In the genomic region with DNA sequence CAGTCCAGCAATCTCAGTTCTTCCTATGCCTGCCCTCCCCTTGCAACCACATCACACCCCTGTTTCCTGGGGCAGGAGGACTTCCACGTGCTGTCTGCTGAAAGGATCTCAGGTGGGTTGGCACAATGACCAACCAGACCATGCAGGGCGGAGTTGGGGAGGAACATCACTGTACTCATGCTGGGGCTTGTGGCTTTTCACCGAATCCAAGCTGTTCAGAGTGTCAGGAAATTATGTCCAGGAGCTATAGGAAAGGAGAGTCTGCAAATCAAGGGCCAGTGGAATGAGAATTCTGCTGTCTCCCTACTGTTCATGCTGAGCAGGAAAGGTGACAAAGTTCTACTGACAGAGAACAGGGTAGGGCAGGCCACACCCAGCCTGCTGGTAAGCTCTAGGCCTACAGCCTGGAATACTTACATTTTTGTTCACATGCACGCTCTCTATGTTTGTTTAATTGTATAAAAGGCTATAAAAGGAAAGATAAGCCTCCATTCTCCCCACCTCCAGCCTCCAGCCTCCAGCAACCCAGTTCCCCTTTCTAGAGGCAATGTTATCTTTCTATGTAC, we compare ENCODE assay signal across 1 cellular context.
TF ChIP-seq lines count a peak whose summit lies in the region.

No MANE protein-coding gene starts in this region.

TF ChIP-seq in H1, 55 proteins besides CTCF, POLR2A, EP300 and RAD21:
- TF ChIP-seq EGR1 (IDR thresholded peaks at IDR 0.05; ENCODE audit: borderline replicate concordance, low read depth, low read length) (no peak), JUND (IDR thresholded peaks at IDR 0.05; ENCODE audit: low read length) (no peak), KDM5A (IDR thresholded peaks at IDR 0.05; ENCODE audit: low read length) (no peak), MAFK (IDR thresholded peaks at IDR 0.05; ENCODE audit: low read depth, low read length) (no peak), RNF2 (IDR thresholded peaks at IDR 0.05; ENCODE audit: borderline replicate concordance, low read depth, low read length, missing control alignments, poor library complexity, severe bottlenecking) (no peak), KDM1A (IDR thresholded peaks at IDR 0.05; ENCODE audit: borderline replicate concordance, low read length) (no peak), SAP30 (IDR thresholded peaks at IDR 0.05; ENCODE audit: insufficient read depth, insufficient replicate concordance, low read length) (no peak), RFX5 (IDR thresholded peaks at IDR 0.05; ENCODE audit: borderline replicate concordance, low read depth, low read length) (no peak), SRF (IDR thresholded peaks at IDR 0.05; ENCODE audit: low read depth, low read length) (no peak), CBX8 (IDR thresholded peaks at IDR 0.05; ENCODE audit: borderline replicate concordance, low read depth, low read length) (no peak), BRCA1 (IDR thresholded peaks at IDR 0.05; ENCODE audit: low read depth, low read length) (no peak), YY1 (IDR thresholded peaks at IDR 0.05; ENCODE audit: low read depth, low read length) (no peak), FOSL1 (IDR thresholded peaks at IDR 0.05; ENCODE audit: insufficient read depth, low read depth, low read length) (no peak), HDAC2 (IDR thresholded peaks at IDR 0.05; ENCODE audit: borderline replicate concordance in 1 of 2, low read depth in 2 of 2, low read length in 2 of 2) (no peak)
TF ChIP-seq in H1: peak in this region for 0.
